Comparison of ENCODE assay signal across 28 cellular contexts in genomic region chr5:42599106-42599505, GRCh38.
"Had no signal": no experiment of that assay in that cellular context is flagged by ENCODE, and none has a peak within 500 bp of the region (broad histone marks: within the 10 kb centered on the region; RNA-seq: fewer than 3 reads in every experiment).

No MANE protein-coding gene starts in this region.

- H3K36me3 ChIP-seq: brain microvascular endothelial cell had no signal

- H3K36me3 Mint-ChIP-seq: activated naive CD4-positive, alpha-beta T cell treated with anti-CD3 and anti-CD28 coated beads, Interleukin-2, amount 10 ng/mL, durations not matched to agents 7 days and 5 days; activated naive CD4-positive, alpha-beta T cell treated with anti-CD3 and anti-CD28 coated beads, Interleukin-2, amount 50 U/mL, for 72 hours; activated naive CD8-positive, alpha-beta T cell treated with anti-CD3 and anti-CD28 coated beads, Interleukin-2, amount 10 ng/mL, durations not matched to agents 7 days and 5 days; WTC11 had no signal

- H3K4me1 Mint-ChIP-seq: activated CD4-positive, alpha-beta memory T cell treated with anti-CD3 and anti-CD28 coated beads, Interleukin-2, amount 10 ng/mL, durations not matched to agents 7 days and 5 days; activated CD4-positive, alpha-beta T cell treated with anti-CD3 and anti-CD28 coated beads, Interleukin-2, amount 10 ng/mL, durations not matched to agents 7 days and 5 days; activated naive CD4-positive, alpha-beta T cell treated with anti-CD3 and anti-CD28 coated beads, Interleukin-2, amount 10 ng/mL, durations not matched to agents 7 days and 5 days; activated naive CD8-positive, alpha-beta T cell treated with anti-CD3 and anti-CD28 coated beads, Interleukin-2, amount 10 ng/mL, durations not matched to agents 7 days and 5 days; central memory CD8-positive, alpha-beta T cell had no signal

- H3K27ac Mint-ChIP-seq: activated CD4-positive, alpha-beta memory T cell treated with anti-CD3 and anti-CD28 coated beads, Interleukin-2, amount 10 ng/mL, durations not matched to agents 7 days and 5 days; activated CD4-positive, alpha-beta T cell treated with anti-CD3 and anti-CD28 coated beads, Interleukin-2, amount 10 ng/mL, durations not matched to agents 7 days and 5 days; activated naive CD4-positive, alpha-beta T cell treated with anti-CD3 and anti-CD28 coated beads, Interleukin-2, amount 10 ng/mL, durations not matched to agents 7 days and 5 days; activated naive CD4-positive, alpha-beta T cell treated with anti-CD3 and anti-CD28 coated beads, Interleukin-2, amount 50 U/mL, for 72 hours; activated naive CD8-positive, alpha-beta T cell treated with anti-CD3 and anti-CD28 coated beads, Interleukin-2, amount 10 ng/mL, durations not matched to agents 7 days and 5 days; activated T-cell treated with anti-CD3 and anti-CD28 coated beads, Interleukin-2, amount 50 U/mL, for 24 hours; activated T-cell treated with anti-CD3 and anti-CD28 coated beads, Interleukin-2, amount 50 U/mL, for 72 hours; dendritic cell treated with granulocyte-macrophage colony-stimulating factor and Interleukin-4, amounts not matched to agents 40 ng/mL and 50 ng/mL, for 4 days; endodermal cell; WTC11 had no signal

- H3K27ac ChIP-seq: brain microvascular endothelial cell, coronary artery, dorsolateral prefrontal cortex, VCaP had no signal

- H3K4me3 ChIP-seq: coronary artery, dorsolateral prefrontal cortex had no signal

- H3K27me3 Mint-ChIP-seq: activated naive CD4-positive, alpha-beta T cell treated with anti-CD3 and anti-CD28 coated beads, Interleukin-2, amount 10 ng/mL, durations not matched to agents 7 days and 5 days; activated T-cell treated with anti-CD3 and anti-CD28 coated beads, Interleukin-2, amount 50 U/mL, for 24 hours; dendritic cell treated with granulocyte-macrophage colony-stimulating factor and Interleukin-4, amounts not matched to agents 40 ng/mL and 50 ng/mL, for 4 days had no signal

- ATAC-seq: activated naive CD4-positive, alpha-beta T cell treated with anti-CD3 and anti-CD28 coated beads, Interleukin-2, amount 50 U/mL, for 72 hours; activated T-cell treated with anti-CD3 and anti-CD28 coated beads, Interleukin-2, amount 50 U/mL, for 72 hours; esophagus mucosa; WTC11 had no signal

- H3K9me3 Mint-ChIP-seq: activated CD4-positive, alpha-beta memory T cell treated with anti-CD3 and anti-CD28 coated beads, Interleukin-2, amount 10 ng/mL, durations not matched to agents 7 days and 5 days; activated CD4-positive, alpha-beta T cell treated with anti-CD3 and anti-CD28 coated beads, Interleukin-2, amount 10 ng/mL, durations not matched to agents 7 days and 5 days; activated naive CD4-positive, alpha-beta T cell treated with anti-CD3 and anti-CD28 coated beads, Interleukin-2, amount 10 ng/mL, durations not matched to agents 7 days and 5 days; activated naive CD4-positive, alpha-beta T cell treated with anti-CD3 and anti-CD28 coated beads, Interleukin-2, amount 50 U/mL, for 72 hours; activated naive CD8-positive, alpha-beta T cell treated with anti-CD3 and anti-CD28 coated beads, Interleukin-2, amount 10 ng/mL, durations not matched to agents 7 days and 5 days; activated T-cell treated with anti-CD3 and anti-CD28 coated beads, Interleukin-2, amount 50 U/mL, for 24 hours; activated T-cell treated with anti-CD3 and anti-CD28 coated beads, Interleukin-2, amount 50 U/mL, for 72 hours; central memory CD8-positive, alpha-beta T cell; dendritic cell treated with granulocyte-macrophage colony-stimulating factor and Interleukin-4, amounts not matched to agents 40 ng/mL and 50 ng/mL, for 4 days; endodermal cell; WTC11 had no signal

- DNase-seq: activated CD4-positive, alpha-beta memory T cell treated with anti-CD3 and anti-CD28 coated beads, Interleukin-2, amount 10 ng/mL, durations not matched to agents 7 days and 5 days; activated CD4-positive, alpha-beta T cell treated with anti-CD3 and anti-CD28 coated beads for 1 hour; activated CD4-positive, alpha-beta T cell treated with anti-CD3 and anti-CD28 coated beads for 4 hours; activated CD4-positive, alpha-beta T cell treated with anti-CD3 and anti-CD28 coated beads, Interleukin-2, amount 10 ng/mL, durations not matched to agents 7 days and 5 days; activated CD4-positive, alpha-beta T cell treated with anti-CD3 and anti-CD28 coated beads, Interleukin-2, amount 50 U/mL, for 4 hours; activated CD8-positive, alpha-beta memory T cell treated with anti-CD3 and anti-CD28 coated beads, Interleukin-2, amount 50 U/mL, for 48 hours; activated gamma-delta T cell; activated naive CD4-positive, alpha-beta T cell; activated naive CD4-positive, alpha-beta T cell treated with anti-CD3 and anti-CD28 coated beads, Interleukin-2, amount 10 ng/mL, durations not matched to agents 7 days and 5 days; activated naive CD8-positive, alpha-beta T cell treated with anti-CD3 and anti-CD28 coated beads, Interleukin-2, amount 10 ng/mL, durations not matched to agents 7 days and 5 days; activated T-cell treated with anti-CD3 and anti-CD28 coated beads for 4 hours; activated T-cell treated with anti-CD3 and anti-CD28 coated beads, Interleukin-2, amount 50 U/mL, for 24 hours; activated T-cell treated with anti-CD3 and anti-CD28 coated beads, Interleukin-2, amount 50 U/mL, for 72 hours; amniotic stem cell; anterior cingulate cortex; brain microvascular endothelial cell; dorsolateral prefrontal cortex; effector memory CD4-positive, alpha-beta T cell; endodermal cell; foreskin fibroblast; T-helper 2 cell had no signal

- H3K4me3 Mint-ChIP-seq: activated CD4-positive, alpha-beta memory T cell treated with anti-CD3 and anti-CD28 coated beads, Interleukin-2, amount 10 ng/mL, durations not matched to agents 7 days and 5 days; activated CD4-positive, alpha-beta T cell treated with anti-CD3 and anti-CD28 coated beads, Interleukin-2, amount 10 ng/mL, durations not matched to agents 7 days and 5 days; activated naive CD4-positive, alpha-beta T cell treated with anti-CD3 and anti-CD28 coated beads, Interleukin-2, amount 10 ng/mL, durations not matched to agents 7 days and 5 days; activated naive CD8-positive, alpha-beta T cell treated with anti-CD3 and anti-CD28 coated beads, Interleukin-2, amount 10 ng/mL, durations not matched to agents 7 days and 5 days; activated T-cell treated with anti-CD3 and anti-CD28 coated beads, Interleukin-2, amount 50 U/mL, for 24 hours; activated T-cell treated with anti-CD3 and anti-CD28 coated beads, Interleukin-2, amount 50 U/mL, for 72 hours; central memory CD8-positive, alpha-beta T cell; dendritic cell treated with granulocyte-macrophage colony-stimulating factor and Interleukin-4, amounts not matched to agents 40 ng/mL and 50 ng/mL, for 4 days; endodermal cell; WTC11 had no signal

- H3K27me3 ChIP-seq: brain microvascular endothelial cell, dorsolateral prefrontal cortex had no signal
